1 cellular context compared by ENCODE assay signal in the genomic region with DNA sequence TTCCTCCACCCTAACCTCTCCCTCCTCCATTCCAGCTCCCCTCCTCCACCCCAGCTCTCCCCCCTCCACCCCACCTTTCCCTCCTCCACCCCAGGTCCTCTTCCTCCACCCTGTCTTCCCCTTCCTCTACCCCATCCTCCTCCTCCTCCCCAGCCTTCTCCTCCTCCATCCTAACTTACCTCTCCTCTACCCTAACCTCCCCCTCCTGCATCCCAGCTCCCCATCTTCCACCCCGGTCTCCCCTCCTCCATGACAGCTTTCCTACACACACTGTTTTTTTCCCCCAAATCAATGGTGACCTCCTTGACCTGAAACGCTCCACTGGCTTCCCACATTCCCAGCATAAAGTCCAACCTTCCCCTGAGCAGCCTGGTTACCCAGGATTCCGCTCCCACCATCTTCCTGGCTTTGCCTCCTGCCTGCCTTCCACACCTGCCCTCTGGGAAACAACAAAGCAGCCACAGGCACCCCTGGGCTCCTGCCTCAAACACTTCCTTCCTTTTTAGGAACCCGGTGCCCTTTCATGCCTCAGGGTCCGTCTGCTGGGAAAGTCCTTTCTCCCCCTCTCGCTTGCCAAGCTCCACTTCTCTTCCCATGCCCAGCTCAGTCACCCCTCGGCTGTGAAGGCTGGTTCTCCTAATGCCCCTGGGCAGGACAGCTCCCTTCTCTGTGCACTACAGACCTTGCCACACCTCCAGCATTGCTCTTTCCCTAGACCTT.
TF ChIP-seq lines count a peak whose summit lies in the region.

No MANE protein-coding gene starts in this region.

TF ChIP-seq in IMR-90, 13 proteins besides CTCF, POLR2A, EP300 and RAD21:
- TF ChIP-seq RCOR1 (IDR thresholded peaks at IDR 0.05; ENCODE audit: insufficient replicate concordance, low read length) (no peak), RFX5 (IDR thresholded peaks at IDR 0.05; ENCODE audit: low read depth, low read length) (no peak), CHD1 (IDR thresholded peaks at IDR 0.05; ENCODE audit: low read depth, low read length) (no peak), FOS (IDR thresholded peaks at IDR 0.05; ENCODE audit: low read depth, low read length) (no peak), NFE2L2 (IDR thresholded peaks at IDR 0.05; ENCODE audit: low read depth, low read length) (no peak), SMC3 (IDR thresholded peaks at IDR 0.05; ENCODE audit: low read depth, low read length) (no peak)
- TF ChIP-seq, protein P1, sequence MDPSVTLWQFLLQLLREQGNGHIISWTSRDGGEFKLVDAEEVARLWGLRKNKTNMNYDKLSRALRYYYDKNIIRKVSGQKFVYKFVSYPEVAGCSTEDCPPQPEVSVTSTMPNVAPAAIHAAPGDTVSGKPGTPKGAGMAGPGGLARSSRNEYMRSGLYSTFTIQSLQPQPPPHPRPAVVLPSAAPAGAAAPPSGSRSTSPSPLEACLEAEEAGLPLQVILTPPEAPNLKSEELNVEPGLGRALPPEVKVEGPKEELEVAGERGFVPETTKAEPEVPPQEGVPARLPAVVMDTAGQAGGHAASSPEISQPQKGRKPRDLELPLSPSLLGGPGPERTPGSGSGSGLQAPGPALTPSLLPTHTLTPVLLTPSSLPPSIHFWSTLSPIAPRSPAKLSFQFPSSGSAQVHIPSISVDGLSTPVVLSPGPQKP (IDR thresholded peaks at IDR 0.05; ENCODE audit: borderline replicate concordance, low read depth, low read length) = no peak
